34 cellular contexts compared by ENCODE assay signal in the genomic region with DNA sequence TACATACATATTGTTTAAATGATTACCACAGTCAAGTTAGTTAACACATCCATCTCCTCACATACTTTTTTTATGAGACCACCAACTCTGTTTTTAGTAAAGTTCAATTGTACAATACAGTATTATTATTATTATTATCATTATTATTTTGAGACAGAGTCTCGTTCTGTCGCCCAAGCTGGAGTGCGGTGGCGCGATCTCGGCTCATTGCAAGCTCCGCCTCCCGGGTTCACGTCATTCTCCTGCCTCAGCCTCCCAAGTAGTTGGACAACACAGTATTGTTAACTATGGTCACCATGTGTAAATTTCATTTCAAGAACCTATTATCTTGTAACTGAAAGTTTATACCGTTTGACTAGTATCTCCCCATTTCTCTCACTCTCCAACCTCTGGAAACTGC.
"Had no signal": no experiment of that assay in that cellular context is flagged by ENCODE, and none has a peak within 500 bp of the region (broad histone marks: within the 10 kb centered on the region; RNA-seq: fewer than 3 reads in every experiment).

No MANE protein-coding gene starts in this region.

- H3K27ac ChIP-seq: KMS-11 had no signal

- H3K4me3 ChIP-seq: MG63 had no signal

- H3K36me3 ChIP-seq: MG63 had no signal

- DNase-seq: Karpas-422, Kasumi-1, MG63, MM.1S, MV-4-11, NCI-H1048, NCI-H1092, NCI-H1092 treated with DMSO at 0.1 percent for 48 hours, NCI-H1105, NCI-H1105 treated with DMSO at 0.1 percent for 48 hours, NCI-H1417, NCI-H1417 treated with DMSO at 0.1 percent for 48 hours, NCI-H1436, NCI-H1436 treated with DMSO at 0.1 percent for 48 hours, NCI-H146, NCI-H1694, NCI-H1694 treated with DMSO at 0.1 percent for 48 hours, NCI-H187, NCI-H187 treated with DMSO at 0.1 percent for 48 hours, NCI-H1930, NCI-H2029, NCI-H2029 treated with DMSO at 0.1 percent for 48 hours, NCI-H2081, NCI-H2081 treated with DMSO at 0.1 percent for 48 hours, NCI-H2107, NCI-H2171, NCI-H2171 treated with DMSO at 0.1 percent for 48 hours, NCI-H2227 treated with DMSO at 0.1 percent for 48 hours, NCI-H226, NCI-H345, NCI-H446, NCI-H446 treated with DMSO at 0.1 percent for 48 hours, NCI-H510A had no signal

- H3K9me3 ChIP-seq: MG63 had no signal

- H3K27me3 ChIP-seq: MG63 had no signal
